9 cellular contexts compared by ENCODE assay signal in the genomic region with DNA sequence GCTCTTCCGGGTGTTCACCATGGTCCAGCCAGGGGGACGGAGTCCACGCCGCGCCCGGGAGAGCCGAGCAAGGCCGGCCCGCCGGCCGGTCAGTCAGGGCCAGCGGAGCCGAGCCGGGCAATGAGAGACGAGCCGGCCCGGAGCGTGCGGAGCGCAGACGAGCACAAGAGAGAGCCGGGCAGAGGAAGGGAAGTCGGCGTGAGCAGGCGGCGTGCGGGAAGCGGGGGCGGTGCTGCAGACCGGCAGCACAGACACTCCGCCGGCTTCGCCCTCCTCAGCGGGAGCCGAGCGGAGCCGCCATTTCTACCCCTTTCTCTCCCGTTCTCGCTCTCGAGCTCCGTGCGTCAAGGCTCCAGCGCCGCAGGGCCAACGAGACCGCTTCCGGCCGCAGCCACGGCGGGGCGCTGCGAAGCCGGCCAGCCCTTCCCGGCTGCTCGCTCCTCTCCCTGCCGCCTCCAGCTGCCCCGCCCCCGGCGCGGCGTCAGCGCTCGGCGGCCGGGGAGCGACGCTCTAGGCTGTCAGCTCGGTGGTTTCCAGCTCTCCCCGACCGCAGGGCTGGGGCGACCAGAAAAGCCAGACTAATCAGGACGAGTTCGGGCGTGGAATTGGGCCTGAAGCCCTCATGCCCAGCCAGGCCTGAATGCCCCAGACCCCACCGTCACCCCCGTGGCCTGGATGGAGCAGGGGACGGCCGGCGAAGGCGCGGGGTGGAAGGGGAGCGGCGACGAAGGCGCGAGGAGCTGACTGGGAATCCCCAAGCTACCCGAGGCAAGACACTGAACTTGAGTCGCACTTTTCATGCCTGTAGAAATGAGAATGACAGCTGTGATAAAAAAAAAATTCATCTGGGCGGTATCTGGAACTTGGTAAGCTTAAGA. TPM values are rescaled to one million over a fixed set of nuclear protein-coding genes. Genes with fewer than 3 reads are reported as not detected.
DNase-seq lines count a peak whose midpoint lies in the region; ATAC-seq, FAIRE-seq and TF ChIP-seq lines count a peak whose summit lies in the region.
"Had no signal": no experiment of that assay in that cellular context is flagged by ENCODE, and none has a peak within 500 bp of the region (broad histone marks: within the 10 kb centered on the region; RNA-seq: fewer than 3 reads in every experiment).

A gene (minus strand): TSS at position 374 of the 878 bp plus-strand sequence. CDS start 353 bp downstream, at position 21.

- ATAC-seq in GM19025 (IDR thresholded peaks at IDR 0.05; ENCODE audit: low read depth, unreplicated experiment): peak; percentile 77
- ATAC-seq in HG03342 (IDR thresholded peaks at IDR 0.05; ENCODE audit: unreplicated experiment): peak; percentile 77
- ATAC-seq in central memory CD8-positive, alpha-beta T cell (replicated peaks; ENCODE audit: extremely low read depth, poor library complexity, severe bottlenecking): peak; percentile 75

- peak within 1 kb of the TSS; percentile 95 for H3K27ac ChIP-seq in keratinocyte (ENCODE audit: control insufficient read depth, insufficient read depth, low read length)

- no peaks in the 10 kb centered on the region for H3K9me3 Mint-ChIP-seq in central memory CD8-positive, alpha-beta T cell

- H4K20me1 ChIP-seq in keratinocyte (ENCODE audit: control insufficient read depth, extremely low read depth, insufficient read depth, low read length): no peaks in the 10 kb centered on the region

- peak within 1 kb of the TSS; percentile 89 for H3K4me2 ChIP-seq in keratinocyte (ENCODE audit: control insufficient read depth, extremely low read depth, insufficient read depth, low read depth, low read length)

- peaks cover 0 to 1% of the 10 kb centered on the region in 2 experiments for H3K36me3 ChIP-seq in keratinocyte (ENCODE audit: control insufficient read depth in 2 of 2, extremely low read depth in 1 of 2, insufficient read depth in 2 of 2, low read length in 2 of 2)

- dilution Hi-C loops in keratinocyte (cut with MboI; ENCODE audit: extremely low pct_ligation_motif_present, low sequenced_read_pairs): no loop called here

- peak within 1 kb of the TSS; percentile 97 for H3K27ac Mint-ChIP-seq in central memory CD8-positive, alpha-beta T cell (ENCODE audit: low read depth)

- peaks cover 53% of the 10 kb centered on the region for H3K79me2 ChIP-seq in keratinocyte (ENCODE audit: control insufficient read depth, insufficient read depth, low read length)

- H3K4me1 ChIP-seq in keratinocyte (ENCODE audit: control insufficient read depth, extremely low read depth, insufficient read depth, low read length): peaks cover 10% of the 10 kb centered on the region

- peak within 1 kb of the TSS; percentile 91 for H3K4me3 Mint-ChIP-seq in central memory CD8-positive, alpha-beta T cell

- peak within 1 kb of the TSS; percentile 98 for H3K9ac ChIP-seq in keratinocyte (ENCODE audit: control insufficient read depth, extremely low read depth, insufficient read depth, low read length)

- H3K27me3 ChIP-seq in keratinocyte (ENCODE audit: control insufficient read depth, extremely low read depth, insufficient read depth, low read length): no peaks in the 10 kb centered on the region

- TF ChIP-seq CTCF in AG10803 (conservative IDR thresholded peaks at IDR 0.05; ENCODE audit: low read length): peak; percentile 59
- peak; percentile 75 to 95 (median 90) for TF ChIP-seq CTCF in keratinocyte (optimal IDR thresholded peaks at IDR 0.05 in 1 of 3, IDR thresholded peaks at IDR 0.05 in 1 of 3, conservative IDR thresholded peaks at IDR 0.05 in 1 of 3; ENCODE audit: extremely low read depth in 1 of 3, insufficient read depth in 2 of 3, low read length in 3 of 3)

- H3K27me3 Mint-ChIP-seq in central memory CD8-positive, alpha-beta T cell: no peaks in the 10 kb centered on the region

- H3K36me3 Mint-ChIP-seq in central memory CD8-positive, alpha-beta T cell (ENCODE audit: insufficient read depth): peaks cover 20% of the 10 kb centered on the region

- H3K9me1 ChIP-seq in keratinocyte (ENCODE audit: control insufficient read depth, extremely low read depth, insufficient read depth, low read length): no peaks in the 10 kb centered on the region

- H3K9me3 ChIP-seq in keratinocyte (ENCODE audit: control insufficient read depth, low read depth, low read length): no peaks in the 10 kb centered on the region

- FAIRE-seq in keratinocyte (lab: Jason Lieb, UNC): no peak
- FAIRE-seq: endometrium had no signal

- peaks cover 53% of the 10 kb centered on the region for H3K4me1 Mint-ChIP-seq in central memory CD8-positive, alpha-beta T cell

- DNase-seq in AG10803 (ENCODE audit: low read depth) (peak; percentile 95), NCI-H345 treated with DMSO at 0.1 percent for 48 hours (lab: John Stamatoyannopoulos, UW; ENCODE audit: unreplicated experiment) (peak; percentile 96), keratinocyte (ENCODE audit: low read depth, low spot score) (peak; percentile 54)
- DNase-seq in activated CD4-positive, CD25-positive, alpha-beta regulatory T cell treated with anti-CD3 and anti-CD28 coated beads, Interleukin-2, amount 50 U/mL, for 16 hours (ENCODE audit: low read depth, low spot score): peak; percentile 81
- peak; percentile 88 to 94 for DNase-seq in central memory CD8-positive, alpha-beta T cell (ENCODE audit: low spot score in 2 of 2)
- peak; percentile 92 to 93 for DNase-seq in stimulated activated CD4-positive, alpha-beta T cell treated with anti-CD3 and anti-CD28 coated beads, Interleukin-15, amount 100 ng/mL, for 1 hour (ENCODE audit: low read depth in 1 of 2, low spot score in 1 of 2)

- H3K4me3 ChIP-seq in AG10803 (ENCODE audit: low read length) (peak within 1 kb of the TSS; percentile 89), keratinocyte (ENCODE audit: control insufficient read depth in 2 of 3, extremely low read depth in 1 of 3, insufficient read depth in 2 of 3, low read depth in 1 of 3, low read length in 3 of 3) (peak within 1 kb of the TSS; percentile 72 to 97 (median 97))

- peak within 1 kb of the TSS; percentile 98 for H2AFZ ChIP-seq in keratinocyte (ENCODE audit: control insufficient read depth, low read length)

RNA-seq across cellular contexts. Expression of the gene that starts here (rescaled TPM):
- polyA plus RNA-seq in keratinocyte: 2.7 to 4.4 TPM (median 3.6 TPM) in 3 replicates
- 26.2 TPM for polyA plus RNA-seq in keratinocyte (2011; ENCODE audit: low read depth)
- 1.1 and 2.4 TPM in 2 replicates for polyA plus RNA-seq in keratinocyte (2011; cell fraction: cytosol; rRNA removed)
- polyA plus RNA-seq in keratinocyte (2011; cell fraction: nucleus; rRNA removed): 4.9 and 7.3 TPM in 2 replicates
- 2.7 and 6.5 TPM in 2 replicates for polyA plus RNA-seq in keratinocyte (2012; ENCODE audit: low replicate concordance)
- polyA minus RNA-seq in keratinocyte: 1.5 to 13.6 TPM (median 5.8 TPM) in 3 replicates
- polyA minus RNA-seq in keratinocyte (2011; cell fraction: cytosol; rRNA and poly(A)+ RNA removed): 3.3 TPM
- 17.6 and 35.5 TPM in 2 replicates for polyA minus RNA-seq in keratinocyte (2011; cell fraction: nucleus; rRNA and poly(A)+ RNA removed)

Comparison
In these comparisons a context has a peak if more than half of its experiments do, and no peak if none do; other contexts are left out.
1. Peak in every context shown above with its lines: DNase-seq, ATAC-seq, H3K4me3 ChIP-seq and H3K27ac ChIP-seq.